In genomic region chr10:34116220-34116623, GRCh38 we compare ENCODE assay signal across 1 cellular context.
TF ChIP-seq lines count a peak whose summit lies in the region.

No MANE protein-coding gene starts in this region.

TF ChIP-seq in HepG2, 621 proteins besides CTCF, POLR2A, EP300 and RAD21 (continued from another document and continues in another):
- TF ChIP-seq HNF1B (CRISPR knock-in tag; IDR thresholded peaks at IDR 0.05): no peak
- no peak for TF ChIP-seq ZNF792 (CRISPR knock-in tag; IDR thresholded peaks at IDR 0.05)
- TF ChIP-seq ZMYM3 (CRISPR knock-in tag; IDR thresholded peaks at IDR 0.05): 0 out of 2 replicates have a peak, but pooled peaks have one; percentile 32
- TF ChIP-seq SMYD3 (CRISPR knock-in tag; IDR thresholded peaks at IDR 0.05): no peak
- TF ChIP-seq GLI4 (CRISPR knock-in tag; IDR thresholded peaks at IDR 0.05; ENCODE audit: borderline replicate concordance): no peak
- TF ChIP-seq KDM6A (CRISPR knock-in tag; IDR thresholded peaks at IDR 0.05; ENCODE audit: low read depth): no peak
- no peak for TF ChIP-seq ZSCAN12 (CRISPR knock-in tag; IDR thresholded peaks at IDR 0.05)
- TF ChIP-seq TRAFD1 (CRISPR knock-in tag; IDR thresholded peaks at IDR 0.05; ENCODE audit: borderline replicate concordance): no peak
- no peak for TF ChIP-seq ZNF343 (CRISPR knock-in tag; IDR thresholded peaks at IDR 0.05)
- no peak for TF ChIP-seq ZNF513 (CRISPR knock-in tag; conservative IDR thresholded peaks at IDR 0.05)
- TF ChIP-seq SIX1 (CRISPR knock-in tag; IDR thresholded peaks at IDR 0.05; ENCODE audit: borderline replicate concordance): peak; percentile 75; the same call in 1 of the 2 replicates
- TF ChIP-seq GTF2F1 (IDR thresholded peaks at IDR 0.05; ENCODE audit: low read length): no peak
- no peak for TF ChIP-seq ZNF280B (CRISPR knock-in tag; IDR thresholded peaks at IDR 0.05; ENCODE audit: borderline replicate concordance)
- TF ChIP-seq KDM3A (CRISPR knock-in tag; IDR thresholded peaks at IDR 0.05; ENCODE audit: low read depth): no peak
- TF ChIP-seq KDM1A (CRISPR knock-in tag; IDR thresholded peaks at IDR 0.05): no peak
- no peak for TF ChIP-seq POLR2AphosphoS2 (IDR thresholded peaks at IDR 0.05; ENCODE audit: low read depth, low read length)
- TF ChIP-seq NR1H2 (CRISPR knock-in tag; IDR thresholded peaks at IDR 0.05; ENCODE audit: borderline replicate concordance, low read depth): no peak
- TF ChIP-seq ZNF329 (CRISPR knock-in tag; IDR thresholded peaks at IDR 0.05; ENCODE audit: low read depth): no peak
- 0 out of 2 replicates have a peak, but pooled peaks have one; percentile 25 for TF ChIP-seq REPIN1 (CRISPR knock-in tag; IDR thresholded peaks at IDR 0.05; ENCODE audit: borderline replicate concordance, low read depth)
- TF ChIP-seq SOX6 (IDR thresholded peaks at IDR 0.05): no peak
- peak; percentile 71; the same call in 1 of the 2 replicates for TF ChIP-seq SOX6 (CRISPR knock-in tag; IDR thresholded peaks at IDR 0.05)
- TF ChIP-seq ZFP36L1 (CRISPR knock-in tag; IDR thresholded peaks at IDR 0.05): no peak
- TF ChIP-seq ZC3H13 (CRISPR knock-in tag; IDR thresholded peaks at IDR 0.05): no peak
- peak; percentile 17; the same call in 1 of the 2 replicates for TF ChIP-seq ZBTB38 (CRISPR knock-in tag; IDR thresholded peaks at IDR 0.05)
- no peak for TF ChIP-seq TFAP4 (IDR thresholded peaks at IDR 0.05; ENCODE audit: borderline replicate concordance, low read depth)
- no peak for TF ChIP-seq ZBTB4 (CRISPR knock-in tag; IDR thresholded peaks at IDR 0.05; ENCODE audit: borderline replicate concordance)
- no peak for TF ChIP-seq ATF6 (CRISPR knock-in tag; conservative IDR thresholded peaks at IDR 0.05)
- TF ChIP-seq IKZF5 (CRISPR knock-in tag; IDR thresholded peaks at IDR 0.05): no peak
- no peak for TF ChIP-seq MXD4 (CRISPR knock-in tag; IDR thresholded peaks at IDR 0.05)
- no peak for TF ChIP-seq ZZZ3 (CRISPR knock-in tag; IDR thresholded peaks at IDR 0.05; ENCODE audit: borderline replicate concordance)
- peak; percentile 54; the same call in 1 of the 2 replicates for TF ChIP-seq FOXK1 (CRISPR knock-in tag; IDR thresholded peaks at IDR 0.05; ENCODE audit: borderline replicate concordance, low read depth)
- no peak for TF ChIP-seq POLR2G (IDR thresholded peaks at IDR 0.05; ENCODE audit: low read depth, low read length)
- TF ChIP-seq HDAC1 (CRISPR knock-in tag; IDR thresholded peaks at IDR 0.05): no peak
- TF ChIP-seq STAT6 (CRISPR knock-in tag; IDR thresholded peaks at IDR 0.05; ENCODE audit: borderline replicate concordance): no peak
- TF ChIP-seq HMG20A (CRISPR knock-in tag; IDR thresholded peaks at IDR 0.05; ENCODE audit: borderline replicate concordance): peak; percentile 44; the same call in 1 of the 2 replicates
- peak; percentile 92 for TF ChIP-seq SKI (IDR thresholded peaks at IDR 0.05; ENCODE audit: partially characterized antibody)
- TF ChIP-seq ZNF276 (CRISPR knock-in tag; IDR thresholded peaks at IDR 0.05; ENCODE audit: low read depth): no peak
- no peak for TF ChIP-seq GTF3A (CRISPR knock-in tag; conservative IDR thresholded peaks at IDR 0.05)
- TF ChIP-seq MBD4 (IDR thresholded peaks at IDR 0.05; ENCODE audit: borderline replicate concordance, low read length): no peak
- no peak for TF ChIP-seq KMT2B (CRISPR knock-in tag; IDR thresholded peaks at IDR 0.05)
